Comparison of ENCODE assay signal across 9 cellular contexts in genomic region chr21:30839304-30839703, GRCh38. TPM values are rescaled to one million over a fixed set of nuclear protein-coding genes. Genes with fewer than 3 reads are reported as not detected.
DNase-seq lines count a peak whose midpoint lies in the region; ATAC-seq and TF ChIP-seq lines count a peak whose summit lies in the region.
"Had no signal": no experiment of that assay in that cellular context is flagged by ENCODE, and none has a peak within 500 bp of the region (broad histone marks: within the 10 kb centered on the region; RNA-seq: fewer than 3 reads in every experiment).

No MANE protein-coding gene starts in this region.

- H3K9me3 ChIP-seq in breast epithelium (no peaks in the 10 kb centered on the region), endodermal cell (ENCODE audit: control insufficient read depth, low read length) (no peaks in the 10 kb centered on the region), suprapubic skin (no peaks in the 10 kb centered on the region)

- H3K27me3 Mint-ChIP-seq in MCF 10A (ENCODE audit: insufficient read depth, unreplicated experiment): peaks cover 27% of the 10 kb centered on the region
- no peaks in the 10 kb centered on the region for H3K27me3 Mint-ChIP-seq in endodermal cell (ENCODE audit: insufficient read depth)

- H3K4me1 ChIP-seq in breast epithelium (no peaks in the 10 kb centered on the region), endodermal cell (ENCODE audit: control insufficient read depth, insufficient read depth, low read length) (no peaks in the 10 kb centered on the region), suprapubic skin (no peaks in the 10 kb centered on the region)

- no peaks in the 10 kb centered on the region for H3K27me3 ChIP-seq in breast epithelium
- no peaks in the 10 kb centered on the region for H3K27me3 ChIP-seq in endodermal cell (ENCODE audit: control insufficient read depth, insufficient read depth, low read length, poor library complexity, severe bottlenecking)
- no peaks in the 10 kb centered on the region for H3K27me3 ChIP-seq in suprapubic skin

- no peak overlapping the region for H3K27ac ChIP-seq in breast epithelium
- no peak overlapping the region for H3K27ac ChIP-seq in endodermal cell (ENCODE audit: low read depth, low read length)
- no peak overlapping the region for H3K27ac ChIP-seq in suprapubic skin

- no peak for TF ChIP-seq EP300 in suprapubic skin (IDR thresholded peaks at IDR 0.05)

- POLR2A ChIA-PET in MCF 10A (lab: Yijun Ruan, JAX): interaction anchor here (1.0 kb wide), 1 partner anchor 69 kb away, joined by 3 read pairs; no protein-coding TSS in a partner anchor

- DNase-seq in MCF 10A (ENCODE audit: unreplicated experiment) (peak; percentile 58), breast epithelium (ENCODE audit: low spot score in 2 of 2) (no peak), SK-N-DZ (ENCODE audit: low spot score) (peak; percentile 4), endodermal cell (peak; percentile 89), suprapubic skin (ENCODE audit: low spot score in 2 of 2) (no peak)
- DNase-seq in stimulated activated CD4-positive, alpha-beta T cell treated with anti-CD3 and anti-CD28 coated beads, TNF-alpha, amount 100 ng/mL, for 24 hours (ENCODE audit: low read depth in 3 of 3): peak; percentile 4 to 43 (median 17)
- DNase-seq in effector CD8-positive, alpha-beta T cell (lab: John Stamatoyannopoulos, UW): no peak

- no peaks in the 10 kb centered on the region for H3K36me3 ChIP-seq in breast epithelium
- no peaks in the 10 kb centered on the region for H3K36me3 ChIP-seq in endodermal cell (ENCODE audit: control insufficient read depth, insufficient read depth, low read length)
- H3K36me3 ChIP-seq in suprapubic skin: no peaks in the 10 kb centered on the region

- no peak for ATAC-seq in GM18858 (IDR thresholded peaks at IDR 0.05; ENCODE audit: unreplicated experiment)

- TF ChIP-seq CTCF in MCF 10A (IDR thresholded peaks at IDR 0.05; ENCODE audit: unreplicated experiment): peak; percentile 58
- no peak for TF ChIP-seq CTCF in breast epithelium (IDR thresholded peaks at IDR 0.05)
- TF ChIP-seq CTCF in endodermal cell (conservative IDR thresholded peaks at IDR 0.05): peak; percentile 87
- TF ChIP-seq CTCF in suprapubic skin (IDR thresholded peaks at IDR 0.05): peak in 1 of 2 donors; percentile 23

- no peak overlapping the region for H3K4me3 ChIP-seq in breast epithelium
- no peak overlapping the region for H3K4me3 ChIP-seq in endodermal cell (ENCODE audit: low read length)
- H3K4me3 ChIP-seq in suprapubic skin: no peak overlapping the region

- CTCF ChIA-PET in MCF 10A (lab: Yijun Ruan, JAX): interaction anchor here (0.5 to 2.1 kb wide), 36 partner anchors 9 to 743 kb away, joined by 3 to 14 read pairs (median 3); partner anchors contain the start of gene KRTAP7-1

- H3K27ac Mint-ChIP-seq in MCF 10A (ENCODE audit: low read depth, unreplicated experiment) (no peak overlapping the region), endodermal cell (no peak overlapping the region)

- no peaks in the 10 kb centered on the region for H3K4me1 Mint-ChIP-seq in MCF 10A (ENCODE audit: insufficient read depth, unreplicated experiment)
- no peaks in the 10 kb centered on the region for H3K4me1 Mint-ChIP-seq in endodermal cell

- WGBS in endodermal cell (ENCODE audit: insufficient coverage in 1 of 2, insufficient read length in 1 of 2), 2 experiments: 13 to 25% methylated on average over 4 to 5 of the region's 5 CpGs
- WGBS in suprapubic skin: 47% methylated on average over 5 of the region's 5 CpGs

- H3K9ac ChIP-seq in endodermal cell (ENCODE audit: extremely low read depth, low read length, poor library complexity, severe bottlenecking): no peak overlapping the region

- H3K4me3 Mint-ChIP-seq in MCF 10A (ENCODE audit: unreplicated experiment) (no peak overlapping the region), endodermal cell (no peak overlapping the region)

- intact Hi-C loops in MCF 10A (cut with micrococcal nuclease) (loop anchor here (1.0 to 10.0 kb wide), 2 partner anchors 247 to 335 kb away; partner anchors contain the start of gene KRTAP19-5), breast epithelium (cut with DNase I; ENCODE audit: low total_unique reads) (no loop called here)

- no peaks in the 10 kb centered on the region for H3K36me3 Mint-ChIP-seq in MCF 10A (ENCODE audit: insufficient read depth, unreplicated experiment)
- no peaks in the 10 kb centered on the region for H3K36me3 Mint-ChIP-seq in endodermal cell (ENCODE audit: low read depth)

- no peak for TF ChIP-seq POLR2A in breast epithelium (IDR thresholded peaks at IDR 0.05)
- no peak for TF ChIP-seq POLR2A in suprapubic skin (IDR thresholded peaks at IDR 0.05)

- H3K9me3 Mint-ChIP-seq in MCF 10A (ENCODE audit: unreplicated experiment): no peaks in the 10 kb centered on the region
- no peaks in the 10 kb centered on the region for H3K9me3 Mint-ChIP-seq in endodermal cell

- BruUV-seq in MCF 10A (replicated peaks; lab: Mats Ljungman, UMichigan): no TSS peak

RNA-seq across cellular contexts. Expression of gene KRTAP7-1, which starts 9.7 kb away (rescaled TPM):
- total RNA-seq in MCF 10A (2022): not detected in 2 replicates
- total RNA-seq in breast epithelium: not detected
- not detected in 2 replicates for polyA plus RNA-seq in SK-N-DZ (2014; cell fraction: cytosol; rRNA removed)
- polyA plus RNA-seq in SK-N-DZ (2014; cell fraction: nucleus; rRNA removed): not detected in 2 replicates
- not detected for total RNA-seq in endodermal cell
- not detected for polyA plus RNA-seq in endodermal cell (2013, experiment 1 of 2)
- polyA plus RNA-seq in endodermal cell (2013, experiment 2 of 2): not detected
- total RNA-seq in suprapubic skin: 10 to 100 TPM in 1 of 4 donors, 1 to 10 TPM in 1, not detected in 2; 9.4 to 57.8 TPM
- total RNA-seq: mononuclear cell had no signal

RNA-seq across cellular contexts. Expression of gene KRTAP8-1, which starts 26.2 kb away (rescaled TPM):
- total RNA-seq in MCF 10A (2022) (not detected in 2 replicates), breast epithelium (not detected), endodermal cell (not detected), suprapubic skin (10 to 100 TPM in 2 of 4 donors, 1 to 10 TPM in 1, not detected in 1; 6.9 to 27.0 (median 15.7) TPM)
- not detected in 2 replicates for polyA plus RNA-seq in SK-N-DZ (2014; cell fraction: cytosol; rRNA removed)
- not detected in 2 replicates for polyA plus RNA-seq in SK-N-DZ (2014; cell fraction: nucleus; rRNA removed)
- polyA plus RNA-seq in endodermal cell (2013, experiment 1 of 2): not detected
- polyA plus RNA-seq in endodermal cell (2013, experiment 2 of 2): not detected
- total RNA-seq: mononuclear cell had no signal

RNA-seq across cellular contexts. Expression of gene KRTAP11-1, which starts 42.1 kb away (rescaled TPM):
- total RNA-seq in MCF 10A (2022): not detected in 2 replicates
- total RNA-seq in breast epithelium: not detected
- not detected in 2 replicates for polyA plus RNA-seq in SK-N-DZ (2014; cell fraction: cytosol; rRNA removed)
- not detected in 2 replicates for polyA plus RNA-seq in SK-N-DZ (2014; cell fraction: nucleus; rRNA removed)
- not detected for total RNA-seq in endodermal cell
- polyA plus RNA-seq in endodermal cell (2013, experiment 1 of 2): not detected
- not detected for polyA plus RNA-seq in endodermal cell (2013, experiment 2 of 2)
- 100 to 1,000 TPM in 1 of 4 donors, 10 to 100 TPM in 2, 1 to 10 TPM in 1; 3.2 to 283 (median 34.3) TPM for total RNA-seq in suprapubic skin
- total RNA-seq: mononuclear cell had no signal

Comparison
In these comparisons a context has a peak if more than half of its experiments do, and no peak if none do; other contexts are left out.
1. DNase-seq: peak in MCF 10A (single experiment), SK-N-DZ (single experiment), endodermal cell (single experiment) and stimulated activated CD4-positive, alpha-beta T cell treated with anti-CD3 and anti-CD28 coated beads, TNF-alpha, amount 100 ng/mL, for 24 hours (3 of 3); none in breast epithelium (0 of 2), effector CD8-positive, alpha-beta T cell (single experiment) and suprapubic skin (0 of 2).
2. CTCF ChIP-seq: peak in MCF 10A (single experiment) and endodermal cell (single experiment); none in breast epithelium (0 of 3).